In genomic region chr12:82650627-82651337, GRCh38 we compare ENCODE assay signal across 9 cellular contexts. TPM values are rescaled to one million over a fixed set of nuclear protein-coding genes. Genes with fewer than 3 reads are reported as not detected.
A peak's percentile ranks its signal among the peaks of the same experiment; 100 is the strongest.
DNase-seq lines count a peak whose midpoint lies in the region; FAIRE-seq and TF ChIP-seq lines count a peak whose summit lies in the region.
"Had no signal": no experiment of that assay in that cellular context is flagged by ENCODE, and none has a peak within 500 bp of the region (broad histone marks: within the 10 kb centered on the region; RNA-seq: fewer than 3 reads in every experiment).

No MANE protein-coding gene starts in this region.

- H3K9ac ChIP-seq in KMS-11 = no peak overlapping the region

- H2AFZ ChIP-seq in KMS-11 (ENCODE audit: low read depth) = peak overlapping the region; percentile 53

- no peak for TF ChIP-seq POLR2A in H54 (IDR thresholded peaks at IDR 0.05; ENCODE audit: low read depth, low read length)

- TF ChIP-seq CTCF in KMS-11 (conservative IDR thresholded peaks at IDR 0.05; ENCODE audit: low read depth, low read length) (no peak), epithelial cell of esophagus (IDR thresholded peaks at IDR 0.05; ENCODE audit: insufficient read depth, low read depth, low read length, missing control alignments) (no peak), type B pancreatic cell (conservative IDR thresholded peaks at IDR 0.05) (no peak)

- no peaks in the 10 kb centered on the region for H3K79me2 ChIP-seq in KMS-11 (ENCODE audit: insufficient read depth, low read depth)

- peaks cover 44% of the 10 kb centered on the region for H3K4me1 ChIP-seq in KMS-11 (ENCODE audit: low read depth, poor library complexity, severe bottlenecking)

- peak overlapping the region; percentile 90 for H3K27ac Mint-ChIP-seq in type B pancreatic cell
- H3K27ac Mint-ChIP-seq: activated B cell treated with CpG ODN at 0.5 μM for 24 hours had no signal

- peak overlapping the region; percentile 23; the same call in 1 of the 2 replicates for H3K4me2 ChIP-seq in KMS-11

- FAIRE-seq in H54 (lab: Jason Lieb, UNC) = peak; percentile 99

- H3K36me3 Mint-ChIP-seq in type B pancreatic cell = no peaks in the 10 kb centered on the region

- DNase-seq in NCI-H1417 (lab: John Stamatoyannopoulos, UW) = peak in 2 of 3 experiments; percentile 15 to 26
- DNase-seq in NCI-H1417 treated with DMSO at 0.1 percent for 48 hours (lab: John Stamatoyannopoulos, UW) = no peak
- DNase-seq in H54 (ENCODE audit: insufficient read length, low spot score) = peak; percentile 13
- DNase-seq in epithelial cell of esophagus (ENCODE audit: low read depth) = peak; percentile 97
- DNase-seq in type B pancreatic cell (ENCODE audit: extremely low spot score, unreplicated experiment) = no peak
- no peak for DNase-seq in NCI-H1105 (lab: John Stamatoyannopoulos, UW)
- DNase-seq in globus pallidus (ENCODE audit: low spot score) = no peak
- DNase-seq: activated B cell treated with CpG ODN at 0.5 μM for 24 hours had no signal

- no peak overlapping the region; the same call in 1 of the 2 replicates for H3K27ac ChIP-seq in KMS-11

- H3K27me3 ChIP-seq in KMS-11 (ENCODE audit: insufficient read depth, low read depth) = no peaks in the 10 kb centered on the region

- peaks cover 4% of the 10 kb centered on the region for H3K9me3 Mint-ChIP-seq in type B pancreatic cell
- H3K9me3 Mint-ChIP-seq: activated B cell treated with CpG ODN at 0.5 μM for 24 hours had no signal

- H3K4me3 ChIP-seq in KMS-11 (IDR thresholded peaks at IDR 0.05; ENCODE audit: insufficient read depth, low read depth, low read length) = no peak overlapping the region
- no peak overlapping the region for H3K4me3 ChIP-seq in epithelial cell of esophagus (ENCODE audit: low read length)

- no peaks in the 10 kb centered on the region for H4K20me1 ChIP-seq in KMS-11 (ENCODE audit: insufficient read depth)

- H3K4me1 Mint-ChIP-seq in type B pancreatic cell (ENCODE audit: unreplicated experiment) = peaks cover 12% of the 10 kb centered on the region
- H3K4me1 Mint-ChIP-seq: activated B cell treated with CpG ODN at 0.5 μM for 24 hours had no signal

- H3K4me3 Mint-ChIP-seq in type B pancreatic cell = peak overlapping the region; percentile 42
- H3K4me3 Mint-ChIP-seq: activated B cell treated with CpG ODN at 0.5 μM for 24 hours had no signal

- H3K36me3 ChIP-seq in KMS-11 (ENCODE audit: insufficient read depth) = no peaks in the 10 kb centered on the region

- H3K27me3 Mint-ChIP-seq in type B pancreatic cell = no peaks in the 10 kb centered on the region
- H3K27me3 Mint-ChIP-seq: activated B cell treated with CpG ODN at 0.5 μM for 24 hours had no signal

RNA-seq across cellular contexts. Expression of gene TMTC2, which starts 35.9 kb away (rescaled TPM):
- total RNA-seq in type B pancreatic cell (ENCODE audit: low replicate concordance) = 13.5 and 31.0 TPM in 2 replicates

Comparison
In these comparisons a context has a peak if more than half of its experiments do, and no peak if none do; other contexts are left out.
1. DNase-seq: peak in NCI-H1417 (2 of 3), H54 (single experiment) and epithelial cell of esophagus (single experiment); none in NCI-H1417 treated with DMSO at 0.1 percent for 48 hours (single experiment), type B pancreatic cell (single experiment), NCI-H1105 (single experiment) and globus pallidus (single experiment).